ENCODE assay signal across 12 cellular contexts in the genomic region with DNA sequence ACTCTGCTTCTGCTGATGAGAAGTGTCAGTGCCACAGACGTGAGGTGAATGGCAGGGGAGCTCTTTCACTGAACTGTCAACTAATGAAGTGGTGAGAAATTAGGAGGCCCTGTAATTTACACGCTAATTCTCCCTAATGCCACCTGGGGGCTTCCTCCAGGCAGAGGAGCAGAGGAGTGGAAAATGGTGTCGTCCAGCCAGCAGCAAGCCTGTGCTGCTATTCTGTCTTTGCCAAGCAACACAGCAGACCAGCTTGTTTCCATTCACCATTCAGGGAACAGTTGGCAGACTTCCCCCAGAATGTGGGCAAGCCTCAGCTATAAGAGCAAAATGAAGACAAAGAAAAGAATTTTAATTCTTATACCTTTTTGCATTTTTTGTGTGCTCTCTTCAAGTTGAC.
DNase-seq lines count a peak whose midpoint lies in the region; ATAC-seq and TF ChIP-seq lines count a peak whose summit lies in the region.
"Had no signal": no experiment of that assay in that cellular context is flagged by ENCODE, and none has a peak within 500 bp of the region (broad histone marks: within the 10 kb centered on the region; RNA-seq: fewer than 3 reads in every experiment).

No MANE protein-coding gene starts in this region.

- BruUV-seq in mammary epithelial cell (replicated peaks; lab: Mats Ljungman, UMichigan), result no TSS peak

- peaks cover 5% of the 10 kb centered on the region for H3K36me3 Mint-ChIP-seq in memory B cell

- TF ChIP-seq CTCF in GM12872 (IDR thresholded peaks at IDR 0.05; ENCODE audit: insufficient read depth, low read depth, low read length) (peak; percentile 36; the same call in 2 of the 3 replicates), mammary epithelial cell (conservative IDR thresholded peaks at IDR 0.05 in 1 of 2, IDR thresholded peaks at IDR 0.05 in 1 of 2; ENCODE audit: extremely low read depth in 1 of 2, insufficient read depth in 1 of 2, low read depth in 1 of 2, low read length in 2 of 2) (peak in 1 of 2 donors; percentile 15), body of pancreas (IDR thresholded peaks at IDR 0.05) (no peak), adrenal gland (IDR thresholded peaks at IDR 0.05) (no peak)

- ATAC-seq in memory B cell (ENCODE audit: low read depth) (peak; percentile 24), body of pancreas (no peak)
- ATAC-seq: T-helper 17 cell had no signal

- H2AFZ ChIP-seq in mammary epithelial cell (ENCODE audit: low read depth, low read length), result peak overlapping the region; percentile 50
- H2AFZ ChIP-seq: parathyroid adenoma had no signal

- no peaks in the 10 kb centered on the region for H3K4me1 ChIP-seq in mammary epithelial cell (ENCODE audit: insufficient read depth, low read length)
- no peaks in the 10 kb centered on the region for H3K4me1 ChIP-seq in body of pancreas
- H3K4me1 ChIP-seq in adrenal gland (replicated peaks in 1 of 2), result no peaks in the 10 kb centered on the region
- H3K4me1 ChIP-seq: parathyroid adenoma had no signal

- H3K9me3 ChIP-seq in mammary epithelial cell (replicated peaks; ENCODE audit: insufficient read depth, low read length) (no peaks in the 10 kb centered on the region), body of pancreas (no peaks in the 10 kb centered on the region), adrenal gland (replicated peaks in 1 of 3) (no peaks in the 10 kb centered on the region)

- peaks cover 4% of the 10 kb centered on the region for H3K27me3 Mint-ChIP-seq in memory B cell
- H3K27me3 Mint-ChIP-seq: T-helper 17 cell had no signal

- H3K36me3 ChIP-seq in mammary epithelial cell (ENCODE audit: insufficient read depth, low read length) (no peaks in the 10 kb centered on the region), body of pancreas (replicated peaks in 1 of 2; ENCODE audit: insufficient read depth in 1 of 2, low read depth in 2 of 2) (no peaks in the 10 kb centered on the region), adrenal gland (replicated peaks in 1 of 2) (no peaks in the 10 kb centered on the region)

- no peaks in the 10 kb centered on the region for H3K79me2 ChIP-seq in mammary epithelial cell (ENCODE audit: insufficient read depth, low read length)
- H3K79me2 ChIP-seq: parathyroid adenoma had no signal

- H3K27ac ChIP-seq in mammary epithelial cell (ENCODE audit: insufficient read depth, low read depth, low read length) (no peak overlapping the region), body of pancreas (no peak overlapping the region), adrenal gland (no peak overlapping the region)
- H3K27ac ChIP-seq: coronary artery, parathyroid adenoma had no signal

- H3K27ac Mint-ChIP-seq in memory B cell, result no peak overlapping the region
- H3K27ac Mint-ChIP-seq: HFFc6, T-helper 17 cell had no signal

- no peak overlapping the region for H3K9ac ChIP-seq in mammary epithelial cell (ENCODE audit: insufficient read depth, low read length)
- H3K9ac ChIP-seq: parathyroid adenoma had no signal

- CTCF ChIA-PET in mammary epithelial cell (lab: Charles Lee; ENCODE audit: low non-redundant PET), result no interaction called here

- H3K9me3 Mint-ChIP-seq in memory B cell, result peaks cover 5% of the 10 kb centered on the region

- TF ChIP-seq POLR2A in body of pancreas (IDR thresholded peaks at IDR 0.05) (no peak), adrenal gland (IDR thresholded peaks at IDR 0.05) (no peak)

- H3K27me3 ChIP-seq in mammary epithelial cell (ENCODE audit: insufficient read depth, low read length), result no peaks in the 10 kb centered on the region
- no peaks in the 10 kb centered on the region for H3K27me3 ChIP-seq in body of pancreas
- H3K27me3 ChIP-seq in adrenal gland, result no peaks in the 10 kb centered on the region

- no peaks in the 10 kb centered on the region for H3K4me1 Mint-ChIP-seq in memory B cell

- no peak overlapping the region for H3K4me3 ChIP-seq in mammary epithelial cell (replicated peaks in 1 of 3; ENCODE audit: insufficient read depth in 1 of 3, low read depth in 2 of 3, low read length in 3 of 3)
- no peak overlapping the region for H3K4me3 ChIP-seq in body of pancreas
- no peak overlapping the region for H3K4me3 ChIP-seq in adrenal gland
- H3K4me3 ChIP-seq: coronary artery had no signal

- H4K20me1 ChIP-seq in mammary epithelial cell (ENCODE audit: insufficient read depth, low read length), result no peaks in the 10 kb centered on the region

- intact Hi-C loops in mammary epithelial cell (cut with micrococcal nuclease) (no loop called here), body of pancreas (cut with DNase I) (no loop called here), adrenal gland (cut with DNase I) (no loop called here)

- 0% methylated on average over 2 of the region's 3 CpGs for WGBS in mammary epithelial cell (ENCODE audit: low coverage, missing lambda C conversion rate)
- WGBS in body of pancreas, 2 donors, result 29 to 31% methylated on average over 3 of the region's 3 CpGs
- WGBS in adrenal gland, 4 donors, result 28 to 37% (median 31%) methylated on average over 3 of the region's 3 CpGs

- in situ Hi-C loops in mammary epithelial cell (cut with MboI; ENCODE audit: low sequenced_read_pairs in 2 of 2), result no loop called here

- no peak overlapping the region for H3K4me2 ChIP-seq in mammary epithelial cell (ENCODE audit: insufficient read depth, low read depth, low read length)

- no peak overlapping the region for H3K4me3 Mint-ChIP-seq in memory B cell
- H3K4me3 Mint-ChIP-seq: HFFc6, T-helper 17 cell had no signal

- dilution Hi-C loops in mammary epithelial cell (cut with HindIII; ENCODE audit: low sequenced_read_pairs), result no loop called here

- DNase-seq in NCI-H1105 (lab: John Stamatoyannopoulos, UW) (peak; percentile 17), mammary epithelial cell (peak; percentile 2), memory B cell (ENCODE audit: low spot score in 2 of 2) (no peak), T-helper 1 cell (no peak), body of pancreas (no peak), adrenal gland (no peak)
- no peak for DNase-seq in effector CD4-positive, alpha-beta T cell
- DNase-seq: HFFc6, T-helper 17 cell had no signal

Comparison
In these comparisons a context has a peak if more than half of its experiments do, and no peak if none do; other contexts are left out.
1. DNase-seq: peak in NCI-H1105 (single experiment) and mammary epithelial cell (single experiment); none in memory B cell (0 of 2), T-helper 1 cell (0 of 5), effector CD4-positive, alpha-beta T cell (single experiment), body of pancreas (0 of 4) and adrenal gland (0 of 7).